17 cellular contexts compared by ENCODE assay signal in genomic region chr10:124706462-124706857, GRCh38. TPM values are rescaled to one million over a fixed set of nuclear protein-coding genes. Genes with fewer than 3 reads are reported as not detected.
DNase-seq lines count a peak whose midpoint lies in the region; ATAC-seq and TF ChIP-seq lines count a peak whose summit lies in the region.
"Had no signal": no experiment of that assay in that cellular context is flagged by ENCODE, and none has a peak within 500 bp of the region (broad histone marks: within the 10 kb centered on the region; RNA-seq: fewer than 3 reads in every experiment).

No MANE protein-coding gene starts in this region.

- H3K27me3 ChIP-seq in adrenal gland = no peaks in the 10 kb centered on the region
- no peaks in the 10 kb centered on the region for H3K27me3 ChIP-seq in thyroid gland
- H3K27me3 ChIP-seq: SJCRH30 had no signal

- POLR2A ChIA-PET in activated CD4-positive, alpha-beta T cell treated with anti-CD3 and anti-CD28 coated beads, Interleukin-2, amount 10 ng/mL, durations not matched to agents 7 days and 5 days (lab: Charles Lee) = no interaction called here

- ATAC-seq in naive B cell (ENCODE audit: low read depth in 2 of 2) (no peak), GM18505 (IDR thresholded peaks at IDR 0.05; ENCODE audit: unreplicated experiment) (no peak), GM21367 (IDR thresholded peaks at IDR 0.05; ENCODE audit: unreplicated experiment) (no peak)

- no peaks in the 10 kb centered on the region for H3K27me3 Mint-ChIP-seq in activated CD4-positive, alpha-beta T cell treated with anti-CD3 and anti-CD28 coated beads, Interleukin-2, amount 10 ng/mL, durations not matched to agents 7 days and 5 days
- no peaks in the 10 kb centered on the region for H3K27me3 Mint-ChIP-seq in naive B cell
- H3K27me3 Mint-ChIP-seq: activated naive CD4-positive, alpha-beta T cell treated with anti-CD3 and anti-CD28 coated beads, Interleukin-2, amount 10 ng/mL, durations not matched to agents 7 days and 5 days had no signal

- peaks cover 92 to 96% of the 10 kb centered on the region in 2 donors for H3K4me1 ChIP-seq in adrenal gland (replicated peaks in 1 of 2)
- peaks cover 88 to 99% of the 10 kb centered on the region in 2 donors for H3K4me1 ChIP-seq in thyroid gland
- H3K4me1 ChIP-seq: SJCRH30 had no signal

- intact Hi-C loops in adrenal gland (cut with DNase I) (no loop called here), thyroid gland (cut with DNase I) (no loop called here)

- 76 to 85% (median 79%) methylated on average over 6 of the region's 6 CpGs; no CpG with 5 or more reads in 1 of the 4 donors for WGBS in adrenal gland, 4 donors
- 79 to 94% methylated on average over 3 to 6 of the region's 6 CpGs for WGBS in thyroid gland, 2 donors

- peaks cover 91% of the 10 kb centered on the region for H3K4me1 Mint-ChIP-seq in activated CD4-positive, alpha-beta T cell treated with anti-CD3 and anti-CD28 coated beads, Interleukin-2, amount 10 ng/mL, durations not matched to agents 7 days and 5 days
- peaks cover 84 to 96% (median 90%) of the 10 kb centered on the region in 3 donors for H3K4me1 Mint-ChIP-seq in naive B cell

- H3K36me3 Mint-ChIP-seq in activated CD4-positive, alpha-beta T cell treated with anti-CD3 and anti-CD28 coated beads, Interleukin-2, amount 10 ng/mL, durations not matched to agents 7 days and 5 days (ENCODE audit: low read depth) = peaks cover 45% of the 10 kb centered on the region
- H3K36me3 Mint-ChIP-seq in naive B cell = peaks cover 3 to 38% of the 10 kb centered on the region in 2 donors

- H3K9me3 ChIP-seq in adrenal gland (replicated peaks in 1 of 3) (no peaks in the 10 kb centered on the region), thyroid gland (no peaks in the 10 kb centered on the region)
- H3K9me3 ChIP-seq: A549, SJCRH30 had no signal

- H3K27ac ChIP-seq in adrenal gland (peak overlapping the region in 4 of 5 donors; percentile 4 to 98 (median 96)), thyroid gland (peak overlapping the region; percentile 91 to 94 (median 92))
- H3K27ac ChIP-seq: A549, SJCRH30 had no signal

- no peak for DNase-seq in activated CD4-positive, alpha-beta T cell treated with anti-CD3 and anti-CD28 coated beads, Interleukin-2, amount 10 ng/mL, durations not matched to agents 7 days and 5 days
- no peak for DNase-seq in activated CD4-positive, alpha-beta T cell treated with anti-CD3 and anti-CD28 coated beads, Interleukin-2, amount 50 U/mL, for 48 hours
- DNase-seq in adrenal gland (peak in 1 of 7 donors; percentile 31), naive B cell (no peak), thyroid gland (no peak), GM19240 (ENCODE audit: insufficient read length, low spot score) (no peak)
- DNase-seq: activated CD4-positive, CD25-positive, alpha-beta regulatory T cell treated with anti-CD3 and anti-CD28 coated beads, Interleukin-2, amount 50 U/mL, for 72 hours; activated naive CD4-positive, alpha-beta T cell treated with anti-CD3 and anti-CD28 coated beads, Interleukin-2, amount 10 ng/mL, durations not matched to agents 7 days and 5 days; foreskin melanocyte; kidney glomerular epithelial cell; NCI-H1417 treated with DMSO at 0.1 percent for 48 hours; SJCRH30; stimulated activated CD4-positive, alpha-beta T cell treated with anti-CD3 and anti-CD28 coated beads, Interleukin-2, amount 100 ng/mL, for 48 hours had no signal

- TF ChIP-seq POLR2A in adrenal gland (IDR thresholded peaks at IDR 0.05) (no peak), thyroid gland (IDR thresholded peaks at IDR 0.05) (no peak), GM18505 (IDR thresholded peaks at IDR 0.05; ENCODE audit: borderline replicate concordance, extremely low read depth, insufficient read depth, insufficient read length) (no peak)

- H3K36me3 ChIP-seq in adrenal gland (replicated peaks in 1 of 2) = peaks cover 0 to 15% of the 10 kb centered on the region in 2 donors
- no peaks in the 10 kb centered on the region for H3K36me3 ChIP-seq in thyroid gland
- H3K36me3 ChIP-seq: SJCRH30 had no signal

- H3K27ac Mint-ChIP-seq in activated CD4-positive, alpha-beta T cell treated with anti-CD3 and anti-CD28 coated beads, Interleukin-2, amount 10 ng/mL, durations not matched to agents 7 days and 5 days = peak overlapping the region; percentile 69
- peak overlapping the region in 5 of 6 donors; percentile 33 to 94 (median 91) for H3K27ac Mint-ChIP-seq in naive B cell

- CTCF ChIA-PET in activated CD4-positive, alpha-beta T cell treated with anti-CD3 and anti-CD28 coated beads, Interleukin-2, amount 10 ng/mL, durations not matched to agents 7 days and 5 days (lab: Charles Lee) = interaction anchor here (0.6 to 15.0 kb wide), 10 partner anchors 10 to 76 kb away, joined by 3 to 209 read pairs (median 6); no protein-coding TSS in a partner anchor

- H3K4me3 ChIP-seq in adrenal gland = no peak overlapping the region
- H3K4me3 ChIP-seq in thyroid gland (replicated peaks in 1 of 3) = no peak overlapping the region
- H3K4me3 ChIP-seq: A549, GM12878, SJCRH30 had no signal

- TF ChIP-seq CTCF in adrenal gland (IDR thresholded peaks at IDR 0.05) (no peak), thyroid gland (IDR thresholded peaks at IDR 0.05) (no peak)

- H3K9me3 Mint-ChIP-seq in activated CD4-positive, alpha-beta T cell treated with anti-CD3 and anti-CD28 coated beads, Interleukin-2, amount 10 ng/mL, durations not matched to agents 7 days and 5 days = no peaks in the 10 kb centered on the region
- no peaks in the 10 kb centered on the region for H3K9me3 Mint-ChIP-seq in naive B cell
- H3K9me3 Mint-ChIP-seq: activated naive CD4-positive, alpha-beta T cell treated with anti-CD3 and anti-CD28 coated beads, Interleukin-2, amount 10 ng/mL, durations not matched to agents 7 days and 5 days had no signal

- no peak overlapping the region for H3K4me3 Mint-ChIP-seq in activated CD4-positive, alpha-beta T cell treated with anti-CD3 and anti-CD28 coated beads, Interleukin-2, amount 10 ng/mL, durations not matched to agents 7 days and 5 days
- H3K4me3 Mint-ChIP-seq in naive B cell = peak overlapping the region in 3 of 8 donors; percentile 39 to 59 (median 47)
- H3K4me3 Mint-ChIP-seq: activated naive CD4-positive, alpha-beta T cell treated with anti-CD3 and anti-CD28 coated beads, Interleukin-2, amount 10 ng/mL, durations not matched to agents 7 days and 5 days had no signal

RNA-seq across cellular contexts. Expression of gene FAM53B, which starts 37.7 kb away (rescaled TPM):
- total RNA-seq in activated CD4-positive, alpha-beta T cell treated with anti-CD3 and anti-CD28 coated beads, Interleukin-2, amount 10 ng/mL, durations not matched to agents 7 days and 5 days = 10 to 100 TPM; 30.1 to 30.9 TPM
- total RNA-seq in adrenal gland = 10 to 100 TPM; 37.7 to 90.9 (median 82.3) TPM
- polyA plus RNA-seq in adrenal gland = 10 to 100 TPM; 15.1 to 56.7 (median 17.8) TPM
- 100 to 1,000 TPM in 1 of 6 donors, 10 to 100 TPM in 5; 19.6 to 141 (median 31.5) TPM for polyA plus RNA-seq in naive B cell (ENCODE audit: low read depth in 6 of 6)
- total RNA-seq in thyroid gland = 10 to 100 TPM; 37.6 to 96.3 (median 80.4) TPM
